ENCODE assay signal across 9 cellular contexts in the genomic region with DNA sequence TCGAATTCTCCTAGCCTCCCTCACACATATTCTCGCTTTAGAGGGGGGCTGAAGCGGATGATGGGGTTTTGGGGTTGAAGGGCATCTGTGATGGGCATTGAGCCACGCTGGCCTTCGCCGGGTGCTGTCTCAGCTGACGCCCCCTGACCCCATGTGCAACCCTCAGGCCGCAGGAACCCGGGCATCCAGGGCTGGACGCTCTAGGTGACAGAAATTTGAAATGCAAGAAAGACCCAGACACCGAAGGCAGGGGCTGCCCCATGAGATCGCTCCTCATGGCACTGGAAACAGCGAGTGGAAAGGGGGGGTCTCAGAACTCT. TPM values are rescaled to one million over a fixed set of nuclear protein-coding genes. Genes with fewer than 3 reads are reported as not detected.
A peak's percentile ranks its signal among the peaks of the same experiment; 100 is the strongest.
DNase-seq lines count a peak whose midpoint lies in the region; ATAC-seq and TF ChIP-seq lines count a peak whose summit lies in the region.
"Had no signal": no experiment of that assay in that cellular context is flagged by ENCODE, and none has a peak within 500 bp of the region (broad histone marks: within the 10 kb centered on the region; RNA-seq: fewer than 3 reads in every experiment).

No MANE protein-coding gene starts in this region.

- H3K4me1 ChIP-seq in RWPE2 (ENCODE audit: insufficient read depth, poor library complexity, severe bottlenecking) (peaks cover 21% of the 10 kb centered on the region), esophagus squamous epithelium (peaks cover 0 to 25% (median 6%) of the 10 kb centered on the region in 3 donors)

- intact Hi-C loops in esophagus squamous epithelium (cut with DNase I), result no loop called here

- H3K36me3 ChIP-seq in RWPE2 (ENCODE audit: low read depth) (peaks cover 26% of the 10 kb centered on the region), esophagus squamous epithelium (no peaks in the 10 kb centered on the region)
- H3K36me3 ChIP-seq: adrenal gland had no signal

- no peak for TF ChIP-seq POLR2A in esophagus squamous epithelium (IDR thresholded peaks at IDR 0.05)

- TF ChIP-seq CTCF in GM12875 (IDR thresholded peaks at IDR 0.05; ENCODE audit: borderline replicate concordance, insufficient read depth, low read depth, low read length) (no peak), RWPE2 (IDR thresholded peaks at IDR 0.05; ENCODE audit: poor library complexity, severe bottlenecking) (no peak), esophagus squamous epithelium (IDR thresholded peaks at IDR 0.05) (no peak), retinal pigment epithelial cell (conservative IDR thresholded peaks at IDR 0.05; ENCODE audit: low read depth, low read length) (no peak)

- no peaks in the 10 kb centered on the region for H3K9me3 ChIP-seq in RWPE2 (ENCODE audit: severe bottlenecking)
- no peaks in the 10 kb centered on the region for H3K9me3 ChIP-seq in esophagus squamous epithelium
- H3K9me3 ChIP-seq: adrenal gland had no signal

- H3K27ac ChIP-seq in RWPE2 (ENCODE audit: poor library complexity, severe bottlenecking), result no peak overlapping the region
- H3K27ac ChIP-seq in esophagus squamous epithelium, result no peak overlapping the region

- H3K4me3 ChIP-seq in GM12875 (ENCODE audit: low read depth, low read length) (peak overlapping the region; percentile 18), RWPE2 (ENCODE audit: severe bottlenecking) (peak overlapping the region; percentile 59), esophagus squamous epithelium (peak overlapping the region in 3 of 4 donors; percentile 83 to 94 (median 88)), retinal pigment epithelial cell (ENCODE audit: low read length) (peak overlapping the region; percentile 73)

- H3K27me3 ChIP-seq in RWPE2 (ENCODE audit: insufficient read depth, poor library complexity, severe bottlenecking) (no peaks in the 10 kb centered on the region), esophagus squamous epithelium (peaks cover 0 to 6% (median 0%) of the 10 kb centered on the region in 4 donors)
- H3K27me3 ChIP-seq: adrenal gland had no signal

- ATAC-seq in RWPE2 (ENCODE audit: low read depth) (no peak), GM21723 (IDR thresholded peaks at IDR 0.05; ENCODE audit: unreplicated experiment) (no peak), left lobe of liver (no peak), HG03378 (IDR thresholded peaks at IDR 0.05; ENCODE audit: unreplicated experiment) (no peak)

- WGBS in esophagus squamous epithelium, 2 donors, result 76 to 80% methylated on average over 5 to 9 of the region's 13 CpGs

- DNase-seq in RWPE2 (ENCODE audit: low spot score) (no peak), esophagus squamous epithelium (lab: John Stamatoyannopoulos, UW) (no peak), retinal pigment epithelial cell (ENCODE audit: low read depth) (no peak), left lobe of liver (ENCODE audit: low spot score) (no peak), SIG-M5 treated with dmso at 0.1 percent for 504 hours (lab: John Stamatoyannopoulos, UW; ENCODE audit: unreplicated experiment) (no peak)

RNA-seq across cellular contexts. Expression of a gene that starts 0.7 kb away (rescaled TPM):
- total RNA-seq in esophagus squamous epithelium (1 to 10 TPM; 4.0 to 7.6 (median 4.6) TPM), left lobe of liver (1.9 TPM)

RNA-seq across cellular contexts. Expression of a gene that starts 25.5 kb away (rescaled TPM):
- total RNA-seq in esophagus squamous epithelium (1 to 10 TPM; 2.5 to 3.0 (median 2.6) TPM), left lobe of liver (4.5 TPM)

RNA-seq across cellular contexts. Expression of a gene that starts 44.3 kb away (rescaled TPM):
- total RNA-seq in esophagus squamous epithelium, result not detected
- total RNA-seq in left lobe of liver, result not detected
- total RNA-seq: adrenal gland had no signal

RNA-seq across cellular contexts. Expression of a gene that starts 53.9 kb away (rescaled TPM):
- total RNA-seq in esophagus squamous epithelium (10 to 100 TPM in 1 of 4 donors, 1 to 10 TPM in 3; 2.9 to 12.0 (median 5.7) TPM), left lobe of liver (12.7 TPM)

RNA-seq across cellular contexts. Expression of a gene that starts 54.1 kb away (rescaled TPM):
- total RNA-seq in esophagus squamous epithelium (10 to 100 TPM in 2 of 4 donors, 1 to 10 TPM in 2; 7.5 to 13.5 (median 10.4) TPM), left lobe of liver (328 TPM)

Comparison
In these comparisons a context has a peak if more than half of its experiments do, and no peak if none do; other contexts are left out.
1. H3K4me3 ChIP-seq: peak in every context shown above with its lines; median percentile 88 in esophagus squamous epithelium; 73 in retinal pigment epithelial cell; 59 in RWPE2; 18 in GM12875.